Comparison of ENCODE assay signal across 8 cellular contexts in the genomic region with DNA sequence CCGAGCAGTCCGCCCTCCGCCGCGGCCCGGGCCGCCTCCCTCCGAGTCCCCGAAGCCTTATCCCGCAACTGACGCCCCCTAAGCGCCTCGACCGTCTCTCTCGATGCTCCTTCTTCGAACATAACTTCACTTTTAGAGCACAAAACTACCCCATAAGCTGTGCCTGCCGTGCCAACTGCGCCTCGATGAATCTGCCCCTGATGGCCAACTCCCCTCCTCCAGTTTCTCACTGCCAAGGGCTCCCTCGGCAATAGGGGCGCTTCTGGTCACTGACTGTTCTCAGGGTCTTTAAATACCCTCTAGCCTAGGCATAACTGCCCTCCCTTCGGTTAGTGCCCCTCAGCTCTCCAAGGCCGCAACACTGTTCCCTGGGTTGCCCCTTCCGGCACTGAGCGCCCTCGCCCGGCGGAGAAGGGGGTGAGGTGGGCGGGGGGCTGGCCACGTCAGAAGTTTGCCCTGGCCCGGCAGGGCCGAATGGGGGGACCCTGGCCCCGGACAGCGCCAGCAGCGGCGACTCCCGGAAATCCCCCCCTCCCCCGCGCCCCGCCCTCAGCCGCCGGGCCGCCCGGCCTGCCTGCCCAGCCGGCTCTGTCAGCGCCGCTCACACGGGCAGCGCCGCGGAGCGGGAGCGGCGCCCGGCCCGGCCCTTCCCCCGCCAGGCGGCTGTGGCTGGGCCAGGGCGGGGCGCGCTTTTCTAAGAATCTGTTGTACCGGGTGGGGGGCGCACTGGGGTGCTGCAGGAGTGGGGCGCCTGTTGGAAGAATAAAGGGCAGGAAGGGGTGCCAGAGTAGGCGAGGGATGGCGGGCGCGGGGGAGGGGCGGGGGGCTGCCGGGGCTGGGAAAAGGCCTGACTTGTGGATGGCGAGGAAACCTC.
DNase-seq lines count a peak whose midpoint lies in the region; ATAC-seq and TF ChIP-seq lines count a peak whose summit lies in the region.

No MANE protein-coding gene starts in this region.

- H3K4me3 ChIP-seq in RWPE2 (ENCODE audit: severe bottlenecking) = peak overlapping the region; percentile 54
- peak overlapping the region; percentile 43 for H3K4me3 ChIP-seq in astrocyte of the spinal cord (ENCODE audit: low read depth, low read length)
- H3K4me3 ChIP-seq in iPS DF 6.9 (ENCODE audit: low read length) = peak overlapping the region; percentile 58
- peak overlapping the region; percentile 72 for H3K4me3 ChIP-seq in retinal pigment epithelial cell (ENCODE audit: low read length)

- ATAC-seq in GM18498 (IDR thresholded peaks at IDR 0.05; ENCODE audit: unreplicated experiment) (peak; percentile 33), HG03103 (IDR thresholded peaks at IDR 0.05; ENCODE audit: low read depth, unreplicated experiment) (peak; percentile 25), RWPE2 (ENCODE audit: low read depth) (peak; percentile 18)

- H3K4me1 ChIP-seq in RWPE2 (ENCODE audit: insufficient read depth, poor library complexity, severe bottlenecking) = peaks cover 61% of the 10 kb centered on the region
- H3K4me1 ChIP-seq in iPS DF 6.9 (ENCODE audit: control insufficient read depth, insufficient read depth, low read length) = peaks cover 35% of the 10 kb centered on the region

- H3K27ac ChIP-seq in RWPE2 (ENCODE audit: poor library complexity, severe bottlenecking) = peak overlapping the region; percentile 96
- H3K27ac ChIP-seq in iPS DF 6.9 (ENCODE audit: low read length) = no peak overlapping the region

- H3K36me3 ChIP-seq in RWPE2 (ENCODE audit: low read depth) = peaks cover 5% of the 10 kb centered on the region; the same call in 1 of the 2 replicates
- no peaks in the 10 kb centered on the region for H3K36me3 ChIP-seq in iPS DF 6.9 (ENCODE audit: control insufficient read depth, insufficient read depth, low read length)

- in situ Hi-C loops in astrocyte of the spinal cord (cut with HindIII; ENCODE audit: low sequenced_read_pairs) = no loop called here

- no peaks in the 10 kb centered on the region for H3K27me3 ChIP-seq in RWPE2 (ENCODE audit: insufficient read depth, poor library complexity, severe bottlenecking)
- H3K27me3 ChIP-seq in iPS DF 6.9 (ENCODE audit: control insufficient read depth, insufficient read depth, low read length) = no peaks in the 10 kb centered on the region; the same call in 1 of the 2 replicates

- no CpG with 5 or more reads among the region's 71 CpGs for WGBS in iPS DF 6.9 (ENCODE audit: insufficient coverage, insufficient read length)

- peak; percentile 12 for TF ChIP-seq CTCF in AG09319 (IDR thresholded peaks at IDR 0.05; ENCODE audit: low read depth, low read length)
- peak; percentile 54 for TF ChIP-seq CTCF in RWPE2 (IDR thresholded peaks at IDR 0.05; ENCODE audit: poor library complexity, severe bottlenecking)
- peak; percentile 28 for TF ChIP-seq CTCF in astrocyte of the spinal cord (IDR thresholded peaks at IDR 0.05; ENCODE audit: low read depth, low read length)
- TF ChIP-seq CTCF in retinal pigment epithelial cell (conservative IDR thresholded peaks at IDR 0.05; ENCODE audit: low read depth, low read length) = peak; percentile 18

- H3K9me3 ChIP-seq in RWPE2 (ENCODE audit: severe bottlenecking) (no peaks in the 10 kb centered on the region), iPS DF 6.9 (ENCODE audit: control insufficient read depth, insufficient read depth, low read length) (no peaks in the 10 kb centered on the region)

- DNase-seq in AG09319 (ENCODE audit: extremely low read depth, low read depth) (no peak), RWPE2 (ENCODE audit: low spot score) (peak; percentile 58), astrocyte of the spinal cord (ENCODE audit: low read depth, low spot score) (peak; percentile 57), iPS DF 6.9 (ENCODE audit: low read depth, low spot score) (no peak), retinal pigment epithelial cell (ENCODE audit: low read depth) (no peak), dedifferentiated amniotic fluid mesenchymal stem cell (ENCODE audit: extremely low spot score) (no peak)

Comparison
In these comparisons a context has a peak if more than half of its experiments do, and no peak if none do; other contexts are left out.
1. DNase-seq: peak in RWPE2 (single experiment) and astrocyte of the spinal cord (single experiment); none in AG09319 (single experiment), iPS DF 6.9 (single experiment), retinal pigment epithelial cell (single experiment) and dedifferentiated amniotic fluid mesenchymal stem cell (single experiment).
2. Peak in every context shown above with its lines, with median percentiles within 50 percentile points of each other: CTCF ChIP-seq, ATAC-seq and H3K4me3 ChIP-seq.